10 cellular contexts compared by ENCODE assay signal in genomic region chr5:137734962-137735530, GRCh38. TPM values are rescaled to one million over a fixed set of nuclear protein-coding genes. Genes with fewer than 3 reads are reported as not detected.
DNase-seq lines count a peak whose midpoint lies in the region; ATAC-seq and TF ChIP-seq lines count a peak whose summit lies in the region.
"Had no signal": no experiment of that assay in that cellular context is flagged by ENCODE, and none has a peak within 500 bp of the region (broad histone marks: within the 10 kb centered on the region; RNA-seq: fewer than 3 reads in every experiment).

No MANE protein-coding gene starts in this region.

- peak overlapping the region; percentile 74 for H3K4me3 ChIP-seq in neural progenitor cell

- ATAC-seq in HG02763 (IDR thresholded peaks at IDR 0.05; ENCODE audit: unreplicated experiment): peak; percentile 10
- ATAC-seq in activated B cell treated with CpG ODN at 0.5 μM for 24 hours (ENCODE audit: low read depth): peak; percentile 31

- no peak overlapping the region for H3K4me3 Mint-ChIP-seq in activated B cell treated with CpG ODN at 0.5 μM for 24 hours
- H3K4me3 Mint-ChIP-seq in neural progenitor cell: no peak overlapping the region
- H3K4me3 Mint-ChIP-seq: stimulated activated naive CD8-positive, alpha-beta T cell treated with anti-CD3 and anti-CD28 coated beads, Interleukin-15, Interleukin-2, amounts not matched to agents 100 ng/mL and 50 ng/mL, for 24 hours had no signal

- no peaks in the 10 kb centered on the region for H4K20me1 ChIP-seq in neural progenitor cell (ENCODE audit: low read depth)

- intact Hi-C loops in activated B cell treated with CpG ODN at 0.5 μM for 24 hours (cut with micrococcal nuclease): no loop called here

- H3K9me3 Mint-ChIP-seq in activated B cell treated with CpG ODN at 0.5 μM for 24 hours (peaks cover 4% of the 10 kb centered on the region), neural progenitor cell (peaks cover 5% of the 10 kb centered on the region)
- H3K9me3 Mint-ChIP-seq: stimulated activated naive CD8-positive, alpha-beta T cell treated with anti-CD3 and anti-CD28 coated beads, Interleukin-15, Interleukin-2, amounts not matched to agents 100 ng/mL and 50 ng/mL, for 24 hours had no signal

- H3K27ac Mint-ChIP-seq in activated B cell treated with CpG ODN at 0.5 μM for 24 hours (no peak overlapping the region), neural progenitor cell (no peak overlapping the region)
- H3K27ac Mint-ChIP-seq: stimulated activated naive CD8-positive, alpha-beta T cell treated with anti-CD3 and anti-CD28 coated beads, Interleukin-15, Interleukin-2, amounts not matched to agents 100 ng/mL and 50 ng/mL, for 24 hours had no signal

- H3K4me2 ChIP-seq in neural progenitor cell: peak overlapping the region; percentile 81

- DNase-seq in NCI-H2107 treated with DMSO at 0.1 percent for 48 hours (lab: John Stamatoyannopoulos, UW; ENCODE audit: unreplicated experiment): peak; percentile 19
- DNase-seq in NCI-H2107 (lab: John Stamatoyannopoulos, UW): no peak
- DNase-seq in activated B cell treated with CpG ODN at 0.5 μM for 24 hours: no peak
- DNase-seq in foreskin melanocyte: peak; percentile 32
- peak; percentile 56 for DNase-seq in neural progenitor cell (ENCODE audit: low spot score)
- no peak for DNase-seq in DMS114 treated with DMSO at 0.1 percent for 48 hours (lab: John Stamatoyannopoulos, UW; ENCODE audit: unreplicated experiment)
- no peak for DNase-seq in GM13977 (ENCODE audit: low spot score)

- peak overlapping the region; percentile 45 for H3K9ac ChIP-seq in neural progenitor cell

- H3K79me2 ChIP-seq in neural progenitor cell (ENCODE audit: low read depth): peaks cover 52% of the 10 kb centered on the region

- peaks cover 21% of the 10 kb centered on the region for H3F3A ChIP-seq in neural progenitor cell (ENCODE audit: low read depth)

- TF ChIP-seq CTCF in activated B cell treated with CpG ODN at 0.5 μM for 24 hours (IDR thresholded peaks at IDR 0.05) (no peak), neural progenitor cell (IDR thresholded peaks at IDR 0.05) (no peak), GM13977 (IDR thresholded peaks at IDR 0.05; ENCODE audit: extremely low read depth, insufficient read depth, missing control alignments) (no peak)

- H3K4me1 ChIP-seq in neural progenitor cell: peaks cover 24% of the 10 kb centered on the region

- H3K9me3 ChIP-seq in neural progenitor cell (ENCODE audit: low read depth): no peaks in the 10 kb centered on the region

- CTCF ChIA-PET in activated B cell treated with CpG ODN at 0.5 μM for 24 hours (lab: Charles Lee): interaction anchor here (1.0 to 1.9 kb wide), 3 partner anchors 17 to 75 kb away, joined by 3 to 13 read pairs (median 6); no protein-coding TSS in a partner anchor

- no peaks in the 10 kb centered on the region for H3K27me3 ChIP-seq in neural progenitor cell

- POLR2A ChIA-PET in activated B cell treated with CpG ODN at 0.5 μM for 24 hours (lab: Charles Lee): interaction anchor here (2.2 kb wide), 1 partner anchor 18 kb away, joined by 13 read pairs; the partner anchor contains the start of gene HNRNPA0

- in situ Hi-C loops in GM13977 (cut with MboI; ENCODE audit: low pct_unique_long_range_greater_than_20kb, low sequenced_read_pairs, unreplicated experiment): loop anchor here (10.0 kb wide), 1 partner anchor 70 kb away; no protein-coding TSS in a partner anchor

- H3K4me1 Mint-ChIP-seq in activated B cell treated with CpG ODN at 0.5 μM for 24 hours: no peaks in the 10 kb centered on the region
- H3K4me1 Mint-ChIP-seq in neural progenitor cell: no peaks in the 10 kb centered on the region

- H3K36me3 Mint-ChIP-seq in activated B cell treated with CpG ODN at 0.5 μM for 24 hours (ENCODE audit: low read depth) (no peaks in the 10 kb centered on the region), neural progenitor cell (no peaks in the 10 kb centered on the region)

- H3K27me3 Mint-ChIP-seq in activated B cell treated with CpG ODN at 0.5 μM for 24 hours (peaks cover 2% of the 10 kb centered on the region), neural progenitor cell (ENCODE audit: insufficient read depth, low read depth) (no peaks in the 10 kb centered on the region)
- H3K27me3 Mint-ChIP-seq: stimulated activated naive CD8-positive, alpha-beta T cell treated with anti-CD3 and anti-CD28 coated beads, Interleukin-15, Interleukin-2, amounts not matched to agents 100 ng/mL and 50 ng/mL, for 24 hours had no signal

- no peaks in the 10 kb centered on the region for H3K36me3 ChIP-seq in neural progenitor cell

- peak overlapping the region; percentile 97 for H2AFZ ChIP-seq in neural progenitor cell (replicated peaks)

- H3K27ac ChIP-seq in neural progenitor cell: peak overlapping the region; percentile 61
- H3K27ac ChIP-seq: C4-2B had no signal

RNA-seq across cellular contexts. Expression of gene KLHL3, which starts 0.8 kb away (rescaled TPM):
- 5.3 and 5.9 TPM in 2 replicates for total RNA-seq in activated B cell treated with CpG ODN at 0.5 μM for 24 hours
- total RNA-seq in neural progenitor cell (ENCODE audit: low replicate concordance): 17.2 and 26.8 TPM in 2 replicates

RNA-seq across cellular contexts. Expression of gene HNRNPA0, which starts 19.1 kb away (rescaled TPM):
- total RNA-seq in activated B cell treated with CpG ODN at 0.5 μM for 24 hours: 31.2 and 34.7 TPM in 2 replicates
- 49.8 and 71.4 TPM in 2 replicates for total RNA-seq in neural progenitor cell (ENCODE audit: low replicate concordance)

Comparison
In these comparisons a context has a peak if more than half of its experiments do, and no peak if none do; other contexts are left out.
1. DNase-seq: peak in NCI-H2107 treated with DMSO at 0.1 percent for 48 hours (single experiment), foreskin melanocyte (single experiment) and neural progenitor cell (single experiment); none in NCI-H2107 (single experiment), activated B cell treated with CpG ODN at 0.5 μM for 24 hours (single experiment), DMS114 treated with DMSO at 0.1 percent for 48 hours (single experiment) and GM13977 (single experiment).